Comparison of ENCODE assay signal across 8 cellular contexts in genomic region chr19:42283248-42284065, GRCh38. TPM values are rescaled to one million over a fixed set of nuclear protein-coding genes. Genes with fewer than 3 reads are reported as not detected.
DNase-seq lines count a peak whose midpoint lies in the region; TF ChIP-seq lines count a peak whose summit lies in the region.

No MANE protein-coding gene starts in this region.

- H4K20me1 ChIP-seq in neural progenitor cell (ENCODE audit: low read depth) = peaks cover 41% of the 10 kb centered on the region

- intact Hi-C loops in stomach (cut with DNase I; ENCODE audit: low total_unique reads) = no loop called here

- DNase-seq in EH (ENCODE audit: low read depth) = peak; percentile 94
- peak; percentile 83 for DNase-seq in GOT3 (lab: John Stamatoyannopoulos, UW)
- peak; percentile 91 for DNase-seq in LHCN-M2 (ENCODE audit: low read depth)
- peak; percentile 93 for DNase-seq in RPMI8226
- DNase-seq in activated T-helper 9 cell treated with anti-CD3 and anti-CD28 coated beads, Interleukin-2, amount 50 U/mL, for 16 hours (ENCODE audit: low read depth) = peak; percentile 96
- peak; percentile 96 to 99 for DNase-seq in foreskin fibroblast
- DNase-seq in neural progenitor cell (ENCODE audit: low spot score) = peak; percentile 98
- peak; percentile 98 for DNase-seq in stomach

- no peak for TF ChIP-seq POLR2A in stomach (IDR thresholded peaks at IDR 0.05)

- peak overlapping the region; percentile 87 for H3K4me2 ChIP-seq in neural progenitor cell

- no peak for TF ChIP-seq CTCF in foreskin fibroblast (IDR thresholded peaks at IDR 0.05; ENCODE audit: low read depth, low read length)
- TF ChIP-seq CTCF in neural progenitor cell (IDR thresholded peaks at IDR 0.05) = no peak
- no peak for TF ChIP-seq CTCF in stomach (IDR thresholded peaks at IDR 0.05)

- 1 to 5% (median 2%) methylated on average over 18 to 69 of the region's 73 CpGs for WGBS in stomach, 5 donors

- H3K9me3 ChIP-seq in neural progenitor cell (ENCODE audit: low read depth) (no peaks in the 10 kb centered on the region), stomach (no peaks in the 10 kb centered on the region)

- H3K36me3 Mint-ChIP-seq in neural progenitor cell = peaks cover 5% of the 10 kb centered on the region

- peaks cover 55% of the 10 kb centered on the region for H3F3A ChIP-seq in neural progenitor cell (ENCODE audit: low read depth)

- H3K79me2 ChIP-seq in neural progenitor cell (ENCODE audit: low read depth) = peaks cover 35% of the 10 kb centered on the region

- H3K9me3 Mint-ChIP-seq in neural progenitor cell = no peaks in the 10 kb centered on the region

- no peak overlapping the region for H3K9ac ChIP-seq in neural progenitor cell

- no peak overlapping the region for H3K27ac Mint-ChIP-seq in neural progenitor cell

- H3K4me1 Mint-ChIP-seq in neural progenitor cell = peaks cover 43% of the 10 kb centered on the region

- no peak overlapping the region for H2AFZ ChIP-seq in neural progenitor cell (replicated peaks)

- peak overlapping the region; percentile 42 to 48 for H3K4me3 ChIP-seq in foreskin fibroblast (ENCODE audit: low read depth in 1 of 2, low read length in 2 of 2)
- H3K4me3 ChIP-seq in neural progenitor cell = peak overlapping the region; percentile 50
- peak overlapping the region; percentile 53 to 71 (median 66) for H3K4me3 ChIP-seq in stomach

- H3K4me3 Mint-ChIP-seq in neural progenitor cell = no peak overlapping the region

- H3K27me3 Mint-ChIP-seq in neural progenitor cell (ENCODE audit: insufficient read depth, low read depth) = peaks cover 15% of the 10 kb centered on the region

- H3K36me3 ChIP-seq in neural progenitor cell (no peaks in the 10 kb centered on the region), stomach (peaks cover 16 to 19% (median 19%) of the 10 kb centered on the region in 4 donors)

- H3K27ac ChIP-seq in neural progenitor cell (peak overlapping the region; percentile 89), stomach (peak overlapping the region; percentile 94 to 100 (median 97))

- H3K27me3 ChIP-seq in neural progenitor cell (no peaks in the 10 kb centered on the region), stomach (no peaks in the 10 kb centered on the region)

- H3K4me1 ChIP-seq in neural progenitor cell = peaks cover 47% of the 10 kb centered on the region
- H3K4me1 ChIP-seq in stomach = peaks cover 62 to 87% (median 76%) of the 10 kb centered on the region in 4 donors

- no peak for TF ChIP-seq EP300 in stomach (IDR thresholded peaks at IDR 0.05)

RNA-seq across cellular contexts. Expression of gene CIC, which starts 14.4 kb away (rescaled TPM):
- 28.6 and 30.5 TPM in 2 replicates for total RNA-seq in LHCN-M2 (2014; rRNA removed)
- 34.6 TPM for polyA plus RNA-seq in LHCN-M2 (2012)
- total RNA-seq in neural progenitor cell (ENCODE audit: low replicate concordance) = 5.2 and 28.1 TPM in 2 replicates
- 10 to 100 TPM; 19.8 to 60.3 (median 39.1) TPM for total RNA-seq in stomach
- 10 to 100 TPM; 15.4 to 31.8 (median 21.5) TPM for polyA plus RNA-seq in stomach

RNA-seq across cellular contexts. Expression of gene PRR19, which starts 18.5 kb away (rescaled TPM):
- 2.2 and 2.3 TPM in 2 replicates for total RNA-seq in LHCN-M2 (2014; rRNA removed)
- polyA plus RNA-seq in LHCN-M2 (2012) = 1.8 TPM
- total RNA-seq in neural progenitor cell (ENCODE audit: low replicate concordance) = 1.0 TPM in 2 replicates
- total RNA-seq in stomach = not detected
- polyA plus RNA-seq in stomach = under 1 TPM in 2 of 3 donors, not detected in 1; 0.68 to 0.98 TPM

RNA-seq across cellular contexts. Expression of gene PAFAH1B3, which starts 19.0 kb away (rescaled TPM):
- 85.3 and 99.0 TPM in 2 replicates for total RNA-seq in LHCN-M2 (2014; rRNA removed)
- polyA plus RNA-seq in LHCN-M2 (2012) = 74.2 TPM
- total RNA-seq in neural progenitor cell (ENCODE audit: low replicate concordance) = 63.2 and 106 TPM in 2 replicates
- 10 to 100 TPM in 3 of 5 donors, 1 to 10 TPM in 1, not detected in 1; 7.5 to 58.1 (median 17.9) TPM for total RNA-seq in stomach
- polyA plus RNA-seq in stomach = 10 to 100 TPM; 33.4 to 37.1 (median 34.3) TPM

RNA-seq across cellular contexts. Expression of gene ERF, which starts 28.5 kb away (rescaled TPM):
- total RNA-seq in LHCN-M2 (2014; rRNA removed) (49.1 and 56.2 TPM in 2 replicates), neural progenitor cell (ENCODE audit: low replicate concordance) (43.1 and 94.8 TPM in 2 replicates), stomach (100 to 1,000 TPM in 1 of 5 donors, 10 to 100 TPM in 4; 11.6 to 118 (median 40.6) TPM)
- 46.3 TPM for polyA plus RNA-seq in LHCN-M2 (2012)
- polyA plus RNA-seq in stomach = 10 to 100 TPM; 12.9 to 36.5 (median 16.3) TPM

RNA-seq across cellular contexts. Expression of gene TMEM145, which starts 29.7 kb away (rescaled TPM):
- total RNA-seq in LHCN-M2 (2014; rRNA removed) (1.7 TPM in 1 of 2 replicates, not detected in the other), neural progenitor cell (ENCODE audit: low replicate concordance) (0.37 and 6.6 TPM in 2 replicates), stomach (10 to 100 TPM in 1 of 5 donors, under 1 TPM in 1, not detected in 3; 0.37 to 44.3 TPM)
- polyA plus RNA-seq in LHCN-M2 (2012) = 0.27 TPM
- polyA plus RNA-seq in stomach = 1 to 10 TPM in 1 of 3 donors, under 1 TPM in 2; 0.50 to 1.1 (median 0.61) TPM

Comparison
In these comparisons a context has a peak if more than half of its experiments do, and no peak if none do; other contexts are left out.
1. Peak in every context shown above with its lines: DNase-seq, H3K4me3 ChIP-seq and H3K27ac ChIP-seq.